In the genomic region with DNA sequence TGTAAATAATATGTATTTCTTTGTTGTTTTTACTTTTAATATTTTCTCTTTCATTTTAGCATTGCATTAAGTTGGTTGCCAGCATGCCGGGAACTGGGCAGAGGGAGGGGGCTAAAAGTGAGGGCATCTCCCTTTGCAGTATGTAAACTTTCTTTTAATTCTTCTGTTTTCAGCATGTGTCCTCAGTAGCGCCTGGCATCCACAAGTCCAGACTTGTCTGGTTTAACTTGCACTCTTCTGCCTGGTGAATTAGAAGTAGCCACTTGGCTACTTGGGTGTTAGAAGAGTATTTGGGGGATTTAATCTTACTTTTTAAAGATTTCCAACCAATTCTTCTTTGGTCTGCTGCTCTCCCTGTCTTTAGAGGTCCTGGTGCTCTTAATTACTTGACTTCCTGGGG, we compare ENCODE assay signal across 14 cellular contexts.
DNase-seq lines count a peak whose midpoint lies in the region; ATAC-seq and TF ChIP-seq lines count a peak whose summit lies in the region.
"Had no signal": no experiment of that assay in that cellular context is flagged by ENCODE, and none has a peak within 500 bp of the region (broad histone marks: within the 10 kb centered on the region; RNA-seq: fewer than 3 reads in every experiment).

No MANE protein-coding gene starts in this region.

- H3K79me2 ChIP-seq in MM.1S (ENCODE audit: low read length) (no peaks in the 10 kb centered on the region), mammary epithelial cell (ENCODE audit: insufficient read depth, low read length) (no peaks in the 10 kb centered on the region), parathyroid adenoma (no peaks in the 10 kb centered on the region)

- H3K27ac ChIP-seq in MM.1S (ENCODE audit: low read length) = no peak overlapping the region
- H3K27ac ChIP-seq in mammary epithelial cell (ENCODE audit: insufficient read depth, low read depth, low read length) = peak overlapping the region; percentile 13
- H3K27ac ChIP-seq in parathyroid adenoma = no peak overlapping the region
- H3K27ac ChIP-seq: C4-2B had no signal

- H3K4me2 ChIP-seq in MM.1S (ENCODE audit: low read depth, low read length) = peak overlapping the region; percentile 48; the same call in 1 of the 2 replicates
- peak overlapping the region; percentile 75 for H3K4me2 ChIP-seq in mammary epithelial cell (ENCODE audit: insufficient read depth, low read depth, low read length)
- H3K4me2 ChIP-seq in parathyroid adenoma (ENCODE audit: low read length) = no peak overlapping the region

- no TSS peak for BruUV-seq in mammary epithelial cell (replicated peaks; lab: Mats Ljungman, UMichigan)

- no peak overlapping the region for H3K4me3 ChIP-seq in MM.1S (ENCODE audit: low read length)
- no peak overlapping the region for H3K4me3 ChIP-seq in mammary epithelial cell (replicated peaks in 1 of 3; ENCODE audit: insufficient read depth in 1 of 3, low read depth in 2 of 3, low read length in 3 of 3)
- no peak overlapping the region for H3K4me3 ChIP-seq in parathyroid adenoma (ENCODE audit: low read depth, low read length)

- dilution Hi-C loops in mammary epithelial cell (cut with HindIII; ENCODE audit: low sequenced_read_pairs) = no loop called here

- DNase-seq in DMS53 (lab: John Stamatoyannopoulos, UW) (peak; percentile 29), DMS53 treated with DMSO at 0.1 percent for 48 hours (lab: John Stamatoyannopoulos, UW; ENCODE audit: unreplicated experiment) (no peak), MM.1S (no peak), mammary epithelial cell (peak; percentile 51), Kasumi-1 (lab: John Stamatoyannopoulos, UW) (no peak), NCI-H1417 (lab: John Stamatoyannopoulos, UW) (no peak)
- DNase-seq: 8988T, NCI-H1694, NCI-H446, NCI-H748 treated with DMSO at 0.1 percent for 48 hours, SW 1271 had no signal

- no peak overlapping the region for H2AFZ ChIP-seq in MM.1S (ENCODE audit: low read length)
- peak overlapping the region; percentile 78 for H2AFZ ChIP-seq in mammary epithelial cell (ENCODE audit: low read depth, low read length)
- H2AFZ ChIP-seq in parathyroid adenoma = peak overlapping the region; percentile 2

- H3K9me3 ChIP-seq in MM.1S (replicated peaks; ENCODE audit: insufficient read depth, low read length) (no peaks in the 10 kb centered on the region), mammary epithelial cell (replicated peaks; ENCODE audit: insufficient read depth, low read length) (peaks cover 2% of the 10 kb centered on the region), parathyroid adenoma (ENCODE audit: control insufficient read depth, low read length) (no peaks in the 10 kb centered on the region)

- no peaks in the 10 kb centered on the region for H3K36me3 ChIP-seq in MM.1S (replicated peaks; ENCODE audit: insufficient read depth, low read length)
- H3K36me3 ChIP-seq in mammary epithelial cell (ENCODE audit: insufficient read depth, low read length) = no peaks in the 10 kb centered on the region
- no peaks in the 10 kb centered on the region for H3K36me3 ChIP-seq in parathyroid adenoma (ENCODE audit: control insufficient read depth, insufficient read depth, low read length)

- ATAC-seq in HG02588 (IDR thresholded peaks at IDR 0.05; ENCODE audit: unreplicated experiment) = no peak

- 17% methylated on average over 2 of the region's 2 CpGs for WGBS in mammary epithelial cell (ENCODE audit: low coverage, missing lambda C conversion rate)

- H3K27me3 ChIP-seq in MM.1S (replicated peaks; ENCODE audit: insufficient read depth, low read length) (no peaks in the 10 kb centered on the region), mammary epithelial cell (ENCODE audit: insufficient read depth, low read length) (no peaks in the 10 kb centered on the region), parathyroid adenoma (ENCODE audit: control insufficient read depth, insufficient read depth, low read length) (no peaks in the 10 kb centered on the region)

- no peak overlapping the region for H3K9ac ChIP-seq in MM.1S (ENCODE audit: low read length)
- H3K9ac ChIP-seq in mammary epithelial cell (ENCODE audit: insufficient read depth, low read length) = no peak overlapping the region
- H3K9ac ChIP-seq in parathyroid adenoma = no peak overlapping the region

- H3K9me2 ChIP-seq in MM.1S (replicated peaks; ENCODE audit: insufficient read depth, low read length) = no peaks in the 10 kb centered on the region

- CTCF ChIA-PET in mammary epithelial cell (lab: Charles Lee; ENCODE audit: low non-redundant PET) = no interaction called here

- in situ Hi-C loops in mammary epithelial cell (cut with MboI; ENCODE audit: low sequenced_read_pairs in 2 of 2) = no loop called here

- no peak for TF ChIP-seq CTCF in MM.1S (IDR thresholded peaks at IDR 0.05; ENCODE audit: low read length)
- TF ChIP-seq CTCF in mammary epithelial cell (conservative IDR thresholded peaks at IDR 0.05 in 1 of 2, IDR thresholded peaks at IDR 0.05 in 1 of 2; ENCODE audit: extremely low read depth in 1 of 2, insufficient read depth in 1 of 2, low read depth in 1 of 2, low read length in 2 of 2) = no peak
- TF ChIP-seq CTCF in parathyroid adenoma (IDR thresholded peaks at IDR 0.05) = no peak

- H3F3A ChIP-seq in MM.1S (ENCODE audit: insufficient read depth, low read length) = peaks cover 17% of the 10 kb centered on the region

- peaks cover 42% of the 10 kb centered on the region for H3K4me1 ChIP-seq in MM.1S (ENCODE audit: low read length)
- peaks cover 27% of the 10 kb centered on the region for H3K4me1 ChIP-seq in mammary epithelial cell (ENCODE audit: insufficient read depth, low read length)
- H3K4me1 ChIP-seq in parathyroid adenoma = peaks cover 10% of the 10 kb centered on the region

- intact Hi-C loops in mammary epithelial cell (cut with micrococcal nuclease) = no loop called here

- H4K20me1 ChIP-seq in MM.1S (ENCODE audit: insufficient read depth, low read length) (no peaks in the 10 kb centered on the region), mammary epithelial cell (ENCODE audit: insufficient read depth, low read length) (no peaks in the 10 kb centered on the region)

Comparison
In these comparisons a context has a peak if more than half of its experiments do, and no peak if none do; other contexts are left out.
1. DNase-seq: peak in DMS53 (single experiment) and mammary epithelial cell (single experiment); none in DMS53 treated with DMSO at 0.1 percent for 48 hours (single experiment), MM.1S (single experiment), Kasumi-1 (0 of 2) and NCI-H1417 (0 of 3).